Comparison of ENCODE assay signal across 11 cellular contexts in the genomic region with DNA sequence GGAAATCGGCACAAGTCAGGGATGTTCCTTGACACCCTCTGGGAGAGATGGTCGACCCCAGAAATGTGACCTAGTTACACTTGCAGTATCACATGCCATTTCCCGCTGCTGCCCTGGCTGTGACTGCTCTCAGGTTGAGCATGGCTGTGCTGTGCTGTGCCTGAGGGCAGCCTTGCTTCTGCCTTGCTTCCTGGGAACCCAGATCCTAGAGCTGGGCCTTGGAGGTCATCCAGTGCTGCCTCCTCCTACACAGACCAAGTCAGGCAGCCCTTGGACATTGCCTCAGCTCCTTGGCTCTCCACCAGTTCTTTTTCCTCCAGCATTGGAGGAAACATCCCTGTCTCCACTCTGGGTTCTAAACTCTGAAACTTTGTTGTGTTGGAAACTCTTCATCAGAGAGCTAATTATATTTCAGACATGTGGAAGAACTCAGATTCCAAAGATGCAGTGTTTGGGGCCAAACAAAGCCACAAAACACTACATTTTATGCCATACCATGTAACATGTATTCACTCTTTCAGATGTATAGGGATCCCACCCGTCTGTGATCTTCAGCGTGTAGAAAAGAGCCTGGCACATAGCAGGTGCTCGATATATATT. TPM values are rescaled to one million over a fixed set of nuclear protein-coding genes. Genes with fewer than 3 reads are reported as not detected.
DNase-seq lines count a peak whose midpoint lies in the region; ATAC-seq and TF ChIP-seq lines count a peak whose summit lies in the region.
"Had no signal": no experiment of that assay in that cellular context is flagged by ENCODE, and none has a peak within 500 bp of the region (broad histone marks: within the 10 kb centered on the region; RNA-seq: fewer than 3 reads in every experiment).

No MANE protein-coding gene starts in this region.

- no peak overlapping the region for H3K4me3 ChIP-seq in ascending aorta
- no peak overlapping the region for H3K4me3 ChIP-seq in ovary
- H3K4me3 ChIP-seq: SK-N-MC had no signal

- TF ChIP-seq POLR2A in ovary (IDR thresholded peaks at IDR 0.05), result peak; percentile 41

- no peak for TF ChIP-seq CTCF in AG09319 (IDR thresholded peaks at IDR 0.05; ENCODE audit: low read depth, low read length)
- no peak for TF ChIP-seq CTCF in ascending aorta (IDR thresholded peaks at IDR 0.05)
- no peak for TF ChIP-seq CTCF in ovary (IDR thresholded peaks at IDR 0.05)

- peak; percentile 52 for DNase-seq in AG09319 (ENCODE audit: extremely low read depth, low read depth)
- DNase-seq in ascending aorta (ENCODE audit: low spot score in 2 of 2), result peak; percentile 65 to 93
- peak; percentile 84 for DNase-seq in cardiac septum (ENCODE audit: low spot score)
- peak; percentile 87 to 96 (median 92) for DNase-seq in ovary
- no peak for DNase-seq in NCI-H128 (lab: John Stamatoyannopoulos, UW; ENCODE audit: unreplicated experiment)

- intact Hi-C loops in ascending aorta (cut with DNase I) (loop anchor here (5.0 kb wide), 3 partner anchors 33 to 553 kb away; no protein-coding TSS in a partner anchor), cardiac septum (cut with DNase I) (no loop called here), ovary (cut with DNase I) (loop anchor here in 3 of 4 donors (10.0 kb wide), 4 partner anchors 45 to 65 kb away; no protein-coding TSS in a partner anchor)

- H3K4me1 ChIP-seq in ascending aorta (peaks cover 19 to 54% of the 10 kb centered on the region in 2 donors), ovary (ENCODE audit: insufficient read depth) (peaks cover 28% of the 10 kb centered on the region)

- 27 to 41% (median 39%) methylated on average over 6 of the region's 6 CpGs for WGBS in ovary, 3 donors

- ATAC-seq in HG02623 (IDR thresholded peaks at IDR 0.05; ENCODE audit: unreplicated experiment) (no peak), HG02798 (IDR thresholded peaks at IDR 0.05; ENCODE audit: poor library complexity, unreplicated experiment) (no peak), GM18870 (IDR thresholded peaks at IDR 0.05; ENCODE audit: unreplicated experiment) (no peak)

- TF ChIP-seq EP300 in ovary (IDR thresholded peaks at IDR 0.05), result no peak

- peak overlapping the region; percentile 75 to 80 for H3K27ac ChIP-seq in ascending aorta
- H3K27ac ChIP-seq in ovary, result peak overlapping the region; percentile 71 to 72
- H3K27ac ChIP-seq: epithelial cell of prostate, SK-N-MC had no signal

- H3K36me3 ChIP-seq in ascending aorta (no peaks in the 10 kb centered on the region), ovary (no peaks in the 10 kb centered on the region)

- H3K27me3 ChIP-seq in ascending aorta, result no peaks in the 10 kb centered on the region
- no peaks in the 10 kb centered on the region for H3K27me3 ChIP-seq in ovary

- no peaks in the 10 kb centered on the region for H3K9me3 ChIP-seq in ascending aorta
- no peaks in the 10 kb centered on the region for H3K9me3 ChIP-seq in ovary

RNA-seq across cellular contexts. Expression of a gene that starts 6.1 kb away (rescaled TPM):
- total RNA-seq in ascending aorta (3.4 TPM), cardiac septum (3.6 TPM), ovary (10 to 100 TPM; 24.6 to 92.3 (median 69.5) TPM)
- polyA plus RNA-seq in ovary, result 10 to 100 TPM; 25.9 to 96.6 TPM
- total RNA-seq: A673 had no signal
